32 cellular contexts compared by ENCODE assay signal in the genomic region with DNA sequence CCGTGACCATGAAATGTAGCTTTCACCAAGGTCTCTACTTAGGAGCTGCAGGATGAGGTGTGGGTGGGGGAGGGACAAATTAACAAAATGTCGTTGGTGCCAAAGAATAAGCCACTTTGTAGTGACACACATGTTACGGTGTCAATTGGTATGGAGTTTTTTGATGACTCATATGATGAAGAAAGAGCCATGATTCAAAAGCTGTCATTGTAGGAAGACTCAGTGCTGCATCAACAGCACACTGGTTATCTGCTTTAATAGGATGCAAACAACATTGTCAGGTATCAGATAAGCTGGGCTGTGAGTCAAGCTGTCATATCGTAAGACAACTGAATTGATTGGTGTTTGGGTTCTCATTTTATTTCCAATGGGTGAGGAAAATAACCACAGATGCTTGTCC. TPM values are rescaled to one million over a fixed set of nuclear protein-coding genes. Genes with fewer than 3 reads are reported as not detected.
"Had no signal": no experiment of that assay in that cellular context is flagged by ENCODE, and none has a peak within 500 bp of the region (broad histone marks: within the 10 kb centered on the region; RNA-seq: fewer than 3 reads in every experiment).

No MANE protein-coding gene starts in this region.

- H3K4me3 Mint-ChIP-seq: activated CD4-positive, alpha-beta T cell treated with anti-CD3 and anti-CD28 coated beads, Interleukin-2, amount 10 ng/mL, durations not matched to agents 24 days and 14 days; naive B cell; neural crest cell had no signal

- H3K9me3 Mint-ChIP-seq: activated CD4-positive, alpha-beta T cell treated with anti-CD3 and anti-CD28 coated beads, Interleukin-2, amount 10 ng/mL, durations not matched to agents 24 days and 14 days; neural crest cell had no signal

- H3K27me3 ChIP-seq: adrenal gland, tibial artery had no signal

- H3K4me1 ChIP-seq: adrenal gland, tibial artery had no signal

- H3K36me3 Mint-ChIP-seq: naive B cell had no signal

- FAIRE-seq: astrocyte, endothelial cell of umbilical vein, islet of Langerhans had no signal

- H3K27ac ChIP-seq: adrenal gland, tibial artery had no signal

- H3K27ac Mint-ChIP-seq: activated CD4-positive, alpha-beta T cell treated with anti-CD3 and anti-CD28 coated beads, Interleukin-2, amount 10 ng/mL, durations not matched to agents 24 days and 14 days; naive B cell had no signal

- DNase-seq: activated CD4-positive, alpha-beta T cell treated with anti-CD3 and anti-CD28 coated beads, Interleukin-2, amount 10 ng/mL, durations not matched to agents 24 days and 14 days; activated CD4-positive, CD25-positive, alpha-beta regulatory T cell; activated CD8-positive, alpha-beta memory T cell treated with anti-CD3 and anti-CD28 coated beads for 24 hours; activated CD8-positive, alpha-beta memory T cell treated with anti-CD3 and anti-CD28 coated beads, Interleukin-2, amount 50 U/mL, for 48 hours; activated effector memory CD4-positive, alpha-beta T cell treated with anti-CD3 and anti-CD28 coated beads, Interleukin-2, amount 50 U/mL, for 16 hours; activated naive CD4-positive, alpha-beta T cell treated with anti-CD3 and anti-CD28 coated beads, Interleukin-2, amount 50 U/mL, for 16 hours; activated T-cell treated with anti-CD3 and anti-CD28 coated beads, Interleukin-2, amount 50 U/mL, for 48 hours; adrenal gland; dermis blood vessel endothelial cell; effector memory CD4-positive, alpha-beta T cell; foreskin fibroblast; glutamatergic neuron; hippocampal formation; left cardiac atrium; mesenchymal stem cell; mucosa of descending colon; naive B cell; retina; stimulated activated CD4-positive, alpha-beta T cell treated with anti-CD3 and anti-CD28 coated beads, Interleukin-12 subunit alpha, Interleukin-12 subunit beta, amount 100 ng/mL, for 4 hours; stimulated activated CD4-positive, alpha-beta T cell treated with anti-CD3 and anti-CD28 coated beads, Interleukin-1b, Interleukin-23, amount 100 ng/mL, for 48 hours; stimulated activated CD8-positive, alpha-beta memory T cell treated with anti-CD3 and anti-CD28 coated beads, Interleukin-4, amount 100 ng/mL, for 48 hours; stimulated activated naive CD4-positive, alpha-beta T cell treated with Interleukin-2 at 50 U/mL for 16 hours; tibial artery had no signal

- ATAC-seq: left cardiac atrium, mucosa of descending colon had no signal

- H3K4me1 Mint-ChIP-seq: activated CD4-positive, alpha-beta T cell treated with anti-CD3 and anti-CD28 coated beads, Interleukin-2, amount 10 ng/mL, durations not matched to agents 24 days and 14 days; naive B cell; neural crest cell had no signal

- H3K27me3 Mint-ChIP-seq: activated CD4-positive, alpha-beta T cell treated with anti-CD3 and anti-CD28 coated beads, Interleukin-2, amount 10 ng/mL, durations not matched to agents 24 days and 14 days had no signal

RNA-seq across cellular contexts. Expression of a gene that starts 36.6 kb away (rescaled TPM):
- total RNA-seq: activated CD4-positive, alpha-beta T cell treated with anti-CD3 and anti-CD28 coated beads, Interleukin-2, amount 10 ng/mL, durations not matched to agents 24 days and 14 days; adrenal gland; astrocyte; chondrocyte; dermis blood vessel endothelial cell; endothelial cell of umbilical vein; left cardiac atrium; lower leg skin; mucosa of descending colon; neural crest cell; omental fat pad; posterior vena cava; urinary bladder had no signal
- polyA plus RNA-seq: adrenal gland, endothelial cell of umbilical vein, urinary bladder had no signal
